In genomic region chr4:17502764-17503163, GRCh38 we compare ENCODE assay signal across 28 cellular contexts. TPM values are rescaled to one million over a fixed set of nuclear protein-coding genes. Genes with fewer than 3 reads are reported as not detected.
A peak's percentile ranks its signal among the peaks of the same experiment; 100 is the strongest.
DNase-seq lines count a peak whose midpoint lies in the region; ATAC-seq and TF ChIP-seq lines count a peak whose summit lies in the region.
"Had no signal": no experiment of that assay in that cellular context is flagged by ENCODE, and none has a peak within 500 bp of the region (broad histone marks: within the 10 kb centered on the region; RNA-seq: fewer than 3 reads in every experiment).

No MANE protein-coding gene starts in this region.

- no peaks in the 10 kb centered on the region for H3K9me2 ChIP-seq in PC-3 (replicated peaks; ENCODE audit: low read length)

- intact Hi-C loops in PC-3 (cut with micrococcal nuclease), result no loop called here

- POLR2A ChIA-PET in PC-3 (lab: Charles Lee; ENCODE audit: unreplicated experiment), result no interaction called here

- H3K9ac ChIP-seq in PC-3 (ENCODE audit: low read length), result no peak overlapping the region

- no TSS peak for BruUV-seq in PC-3 (replicated peaks; lab: Mats Ljungman, UMichigan)

- no peaks in the 10 kb centered on the region for H3K4me1 Mint-ChIP-seq in nephron progenitor cell
- peaks cover 12% of the 10 kb centered on the region for H3K4me1 Mint-ChIP-seq in type B pancreatic cell (ENCODE audit: unreplicated experiment)
- H3K4me1 Mint-ChIP-seq: activated B cell treated with CpG ODN at 0.5 μM for 24 hours; stimulated activated naive B cell treated with anti-CD40 and anti-IgM and Interleukin-4, amounts not matched to agents 10 μg/mL and 1 μg/mL and 100 μg/mL, for 72 hours had no signal

- H3F3A ChIP-seq in PC-3 (ENCODE audit: low read length, unreplicated experiment), result no peaks in the 10 kb centered on the region

- peak overlapping the region; percentile 7 for H3K27ac Mint-ChIP-seq in nephron progenitor cell
- no peak overlapping the region for H3K27ac Mint-ChIP-seq in type B pancreatic cell
- H3K27ac Mint-ChIP-seq: activated B cell treated with CpG ODN at 0.5 μM for 24 hours; activated naive CD4-positive, alpha-beta T cell treated with anti-CD3 and anti-CD28 coated beads, Interleukin-2, amount 50 U/mL, for 24 hours; activated T-helper 1 cell treated with anti-CD3 and anti-CD28 coated beads, Interleukin-12 subunit alpha, Interleukin-12 subunit beta, Interleukin-2, Interleukin-4 antibody, amounts not matched to agents 30 ng/mL and 10 ng/mL and 1 ng/mL, durations not matched to agents 14 hours and 24 hours and 36 hours; mesothelial cell of epicardium; stimulated activated naive B cell treated with anti-CD40 and anti-IgM and Interleukin-4, amounts not matched to agents 10 μg/mL and 1 μg/mL and 100 μg/mL, for 72 hours had no signal

- H3K4me3 Mint-ChIP-seq in nephron progenitor cell (no peak overlapping the region), type B pancreatic cell (no peak overlapping the region)
- H3K4me3 Mint-ChIP-seq: activated B cell treated with CpG ODN at 0.5 μM for 24 hours; activated naive CD4-positive, alpha-beta T cell treated with anti-CD3 and anti-CD28 coated beads, Interleukin-2, amount 50 U/mL, for 24 hours; activated T-helper 1 cell treated with anti-CD3 and anti-CD28 coated beads, Interleukin-12 subunit alpha, Interleukin-12 subunit beta, Interleukin-2, Interleukin-4 antibody, amounts not matched to agents 30 ng/mL and 10 ng/mL and 1 ng/mL, durations not matched to agents 14 hours and 24 hours and 36 hours; immature natural killer cell; mesothelial cell of epicardium; naive thymus-derived CD4-positive, alpha-beta T cell; stimulated activated naive B cell treated with anti-CD40 and anti-IgM and Interleukin-4, amounts not matched to agents 10 μg/mL and 1 μg/mL and 100 μg/mL, for 72 hours had no signal

- H3K27me3 ChIP-seq in PC-3 (ENCODE audit: low read length), result no peaks in the 10 kb centered on the region
- H3K27me3 ChIP-seq: ascending aorta, hepatocyte, SJCRH30 had no signal

- no peak overlapping the region for H2AFZ ChIP-seq in PC-3 (ENCODE audit: low read length)
- H2AFZ ChIP-seq: hepatocyte had no signal

- no peaks in the 10 kb centered on the region for H3K27me3 Mint-ChIP-seq in nephron progenitor cell (ENCODE audit: low read depth, poor library complexity)
- no peaks in the 10 kb centered on the region for H3K27me3 Mint-ChIP-seq in type B pancreatic cell
- H3K27me3 Mint-ChIP-seq: activated B cell treated with CpG ODN at 0.5 μM for 24 hours; activated naive CD4-positive, alpha-beta T cell treated with anti-CD3 and anti-CD28 coated beads, Interleukin-2, amount 50 U/mL, for 24 hours; naive thymus-derived CD4-positive, alpha-beta T cell; stimulated activated naive B cell treated with anti-CD40 and anti-IgM and Interleukin-4, amounts not matched to agents 10 μg/mL and 1 μg/mL and 100 μg/mL, for 72 hours had no signal

- H3K27ac ChIP-seq in PC-3 (ENCODE audit: low read length), result peak overlapping the region; percentile 70
- H3K27ac ChIP-seq: ascending aorta, hepatocyte, psoas muscle had no signal

- ATAC-seq in PC-3 (peak; percentile 75), GM18868 (IDR thresholded peaks at IDR 0.05; ENCODE audit: unreplicated experiment) (no peak)
- ATAC-seq: naive thymus-derived CD4-positive, alpha-beta T cell; psoas muscle; stimulated activated naive B cell treated with anti-CD40 and anti-IgM and Interleukin-4, amounts not matched to agents 10 μg/mL and 1 μg/mL and 100 μg/mL, for 72 hours had no signal

- CTCF ChIA-PET in PC-3 (lab: Charles Lee), result no interaction called here

- H3K9me3 ChIP-seq in PC-3 (ENCODE audit: low read length), result no peaks in the 10 kb centered on the region
- H3K9me3 ChIP-seq: ascending aorta, psoas muscle, SJCRH30 had no signal

- no peak overlapping the region for H3K4me3 ChIP-seq in PC-3 (ENCODE audit: low read length)
- H3K4me3 ChIP-seq: ascending aorta, hepatocyte, psoas muscle, SJCRH30 had no signal

- TF ChIP-seq CTCF in PC-3 (conservative IDR thresholded peaks at IDR 0.05; ENCODE audit: low read depth, low read length) (no peak), nephron progenitor cell (IDR thresholded peaks at IDR 0.05) (no peak), type B pancreatic cell (conservative IDR thresholded peaks at IDR 0.05) (no peak)

- H4K20me1 ChIP-seq in PC-3 (ENCODE audit: low read length), result no peaks in the 10 kb centered on the region

- peaks cover 87% of the 10 kb centered on the region for H3K36me3 Mint-ChIP-seq in nephron progenitor cell (ENCODE audit: low read depth)
- H3K36me3 Mint-ChIP-seq in type B pancreatic cell, result peaks cover 29% of the 10 kb centered on the region

- peaks cover 10% of the 10 kb centered on the region; the same call in 1 of the 2 replicates for H3K36me3 ChIP-seq in PC-3 (ENCODE audit: low read depth, low read length)

- no peaks in the 10 kb centered on the region for H3K9me3 Mint-ChIP-seq in nephron progenitor cell
- H3K9me3 Mint-ChIP-seq in type B pancreatic cell, result no peaks in the 10 kb centered on the region
- H3K9me3 Mint-ChIP-seq: activated B cell treated with CpG ODN at 0.5 μM for 24 hours; activated naive CD4-positive, alpha-beta T cell treated with anti-CD3 and anti-CD28 coated beads, Interleukin-2, amount 50 U/mL, for 24 hours; activated T-helper 1 cell treated with anti-CD3 and anti-CD28 coated beads, Interleukin-12 subunit alpha, Interleukin-12 subunit beta, Interleukin-2, Interleukin-4 antibody, amounts not matched to agents 30 ng/mL and 10 ng/mL and 1 ng/mL, durations not matched to agents 14 hours and 24 hours and 36 hours; immature natural killer cell; mesothelial cell of epicardium; naive thymus-derived CD4-positive, alpha-beta T cell; stimulated activated naive B cell treated with anti-CD40 and anti-IgM and Interleukin-4, amounts not matched to agents 10 μg/mL and 1 μg/mL and 100 μg/mL, for 72 hours had no signal

- H3K4me1 ChIP-seq in PC-3 (ENCODE audit: insufficient read depth, low read length), result peaks cover 14% of the 10 kb centered on the region
- H3K4me1 ChIP-seq: ascending aorta, psoas muscle had no signal

- peak overlapping the region; percentile 33 for H3K4me2 ChIP-seq in PC-3 (ENCODE audit: low read length)
- H3K4me2 ChIP-seq: hepatocyte had no signal

- H3K79me2 ChIP-seq in PC-3 (ENCODE audit: low read length), result no peaks in the 10 kb centered on the region

- peak; percentile 24 for DNase-seq in ELR (ENCODE audit: low read depth)
- DNase-seq in PC-3, result peak; percentile 86
- DNase-seq in cerebellum (ENCODE audit: low spot score), result peak; percentile 28
- DNase-seq in nephron progenitor cell, result no peak
- no peak for DNase-seq in epidermal melanocyte (ENCODE audit: insufficient read length, low spot score)
- no peak for DNase-seq in type B pancreatic cell (ENCODE audit: extremely low spot score, unreplicated experiment)
- DNase-seq: activated B cell treated with CpG ODN at 0.5 μM for 24 hours; foreskin melanocyte; immature natural killer cell; naive thymus-derived CD4-positive, alpha-beta T cell; NCI-H1105; NCI-H2029 treated with DMSO at 0.1 percent for 48 hours; NCI-H2227 treated with DMSO at 0.1 percent for 48 hours; nucleus accumbens; psoas muscle; SJCRH30; stimulated activated CD4-positive, alpha-beta T cell treated with anti-CD3 and anti-CD28 coated beads, Interleukin-4, amount 100 ng/mL, for 4 hours; stimulated activated naive B cell treated with anti-CD40 and anti-IgM and Interleukin-4, amounts not matched to agents 10 μg/mL and 1 μg/mL and 100 μg/mL, for 72 hours had no signal

RNA-seq across cellular contexts. Expression of gene QDPR, which starts 9.1 kb away (rescaled TPM):
- total RNA-seq in PC-3 (2014; rRNA removed) (10.0 and 13.4 TPM in 2 replicates), cerebellum (17.5 TPM), type B pancreatic cell (ENCODE audit: low replicate concordance) (50.2 and 52.4 TPM in 2 replicates)

RNA-seq across cellular contexts. Expression of gene CLRN2, which starts 12.2 kb away (rescaled TPM):
- total RNA-seq in PC-3 (2014; rRNA removed) (not detected in 2 replicates), cerebellum (not detected), type B pancreatic cell (ENCODE audit: low replicate concordance) (not detected in 2 replicates)
- total RNA-seq: activated B cell treated with CpG ODN at 0.5 μM for 24 hours; activated T-helper 1 cell treated with anti-CD3 and anti-CD28 coated beads, Interleukin-12 subunit alpha, Interleukin-12 subunit beta, Interleukin-2, Interleukin-4 antibody, amounts not matched to agents 30 ng/mL and 10 ng/mL and 1 ng/mL, durations not matched to agents 14 hours and 24 hours and 36 hours; ascending aorta; hepatocyte; liver; mesothelial cell of epicardium; naive thymus-derived CD4-positive, alpha-beta T cell; psoas muscle; RPMI7951; SJCRH30; temporal lobe; urinary bladder had no signal

Comparison
In these comparisons a context has a peak if more than half of its experiments do, and no peak if none do; other contexts are left out.
1. DNase-seq: peak in ELR (single experiment), PC-3 (single experiment) and cerebellum (single experiment); none in nephron progenitor cell (single experiment), epidermal melanocyte (single experiment) and type B pancreatic cell (single experiment).